ENCODE assay signal across 12 cellular contexts in genomic region chr11:14636119-14636518, GRCh38. TPM values are rescaled to one million over a fixed set of nuclear protein-coding genes. Genes with fewer than 3 reads are reported as not detected.
A peak's percentile ranks its signal among the peaks of the same experiment; 100 is the strongest.
DNase-seq lines count a peak whose midpoint lies in the region; ATAC-seq and TF ChIP-seq lines count a peak whose summit lies in the region.
"Had no signal": no experiment of that assay in that cellular context is flagged by ENCODE, and none has a peak within 500 bp of the region (broad histone marks: within the 10 kb centered on the region; RNA-seq: fewer than 3 reads in every experiment).

No MANE protein-coding gene starts in this region.

- intact Hi-C loops in CD8-positive, alpha-beta T cell (cut with DNase I, micrococcal nuclease) = no loop called here
- intact Hi-C loops in dorsolateral prefrontal cortex (cut with DNase I) = no loop called here

- peak; percentile 16 for ATAC-seq in CD8-positive, alpha-beta T cell
- ATAC-seq in GM21717 (IDR thresholded peaks at IDR 0.05; ENCODE audit: unreplicated experiment) = peak; percentile 64
- no peak for ATAC-seq in HG02588 (IDR thresholded peaks at IDR 0.05; ENCODE audit: unreplicated experiment)
- ATAC-seq in HG03521 (IDR thresholded peaks at IDR 0.05; ENCODE audit: unreplicated experiment) = no peak

- H3K9me3 ChIP-seq in CD8-positive, alpha-beta T cell (ENCODE audit: low read length) = no peaks in the 10 kb centered on the region

- H3K4me3 ChIP-seq in CD8-positive, alpha-beta T cell (ENCODE audit: low read depth, low read length) = no peak overlapping the region
- H3K4me3 ChIP-seq in dorsolateral prefrontal cortex = no peak overlapping the region

- no peak for DNase-seq in CD8-positive, alpha-beta T cell
- DNase-seq in RPMI8226 = peak; percentile 36
- DNase-seq in medulla oblongata (ENCODE audit: extremely low spot score) = peak; percentile 50
- DNase-seq in nucleus accumbens (lab: John Stamatoyannopoulos, UW) = no peak
- DNase-seq in dorsolateral prefrontal cortex = no peak
- DNase-seq: kidney glomerular epithelial cell, NCI-H526, retina, WERI-Rb-1 had no signal

- no peak for TF ChIP-seq CTCF in CD8-positive, alpha-beta T cell (IDR thresholded peaks at IDR 0.05)
- TF ChIP-seq CTCF in dorsolateral prefrontal cortex (IDR thresholded peaks at IDR 0.05 in 54 of 56, conservative IDR thresholded peaks at IDR 0.05 in 2 of 56; ENCODE audit: low read depth in 1 of 56, partially characterized antibody in 56 of 56) = no peak

- H3K4me3 Mint-ChIP-seq in CD8-positive, alpha-beta T cell = peak overlapping the region; percentile 27

- CTCF ChIA-PET in CD8-positive, alpha-beta T cell (lab: Charles Lee) = interaction anchor here (0.8 to 2.7 kb wide), 6 partner anchors 9 to 271 kb away, joined by 3 to 13 read pairs (median 4); partner anchors contain the start of gene PDE3B

- peaks cover 25% of the 10 kb centered on the region for H3K36me3 Mint-ChIP-seq in CD8-positive, alpha-beta T cell

- H3K4me1 Mint-ChIP-seq in CD8-positive, alpha-beta T cell (ENCODE audit: low read depth) = peaks cover 66% of the 10 kb centered on the region

- H3K27ac ChIP-seq in CD8-positive, alpha-beta T cell (ENCODE audit: low read depth, low read length) = no peak overlapping the region
- no peak overlapping the region for H3K27ac ChIP-seq in dorsolateral prefrontal cortex
- H3K27ac ChIP-seq: WERI-Rb-1 had no signal

- peak overlapping the region; percentile 89 for H3K27ac Mint-ChIP-seq in CD8-positive, alpha-beta T cell

- peaks cover 64% of the 10 kb centered on the region for H3K4me1 ChIP-seq in CD8-positive, alpha-beta T cell (ENCODE audit: insufficient read depth, low read length)

- H3K36me3 ChIP-seq in CD8-positive, alpha-beta T cell (ENCODE audit: insufficient read depth, low read length) = no peaks in the 10 kb centered on the region
- H3K36me3 ChIP-seq: WERI-Rb-1 had no signal

- H3K27me3 ChIP-seq in CD8-positive, alpha-beta T cell (ENCODE audit: insufficient read depth, low read length) = no peaks in the 10 kb centered on the region
- peaks cover 0 to 23% (median 0%) of the 10 kb centered on the region in 45 donors for H3K27me3 ChIP-seq in dorsolateral prefrontal cortex

- H3K9me3 Mint-ChIP-seq in CD8-positive, alpha-beta T cell = peaks cover 13% of the 10 kb centered on the region

- no peaks in the 10 kb centered on the region for H3K27me3 Mint-ChIP-seq in CD8-positive, alpha-beta T cell (ENCODE audit: low read depth)

- POLR2A ChIA-PET in CD8-positive, alpha-beta T cell (lab: Charles Lee) = interaction anchor here (1.1 to 2.0 kb wide), 5 partner anchors 9 to 92 kb away, joined by 3 to 12 read pairs (median 5); partner anchors contain the start of gene PDE3B

RNA-seq across cellular contexts. Expression of gene PDE3B, which starts 7.5 kb away (rescaled TPM):
- 100 to 1,000 TPM; 144 to 146 TPM for total RNA-seq in CD8-positive, alpha-beta T cell
- 10 to 100 TPM in 114 of 120 experiments, 1 to 10 TPM in 6; 7.7 to 24.9 (median 14.6) TPM for total RNA-seq in dorsolateral prefrontal cortex

Comparison
In these comparisons a context has a peak if more than half of its experiments do, and no peak if none do; other contexts are left out.
1. ATAC-seq: peak in CD8-positive, alpha-beta T cell (single experiment) and GM21717 (single experiment); none in HG02588 (single experiment) and HG03521 (single experiment).
2. DNase-seq: peak in RPMI8226 (single experiment) and medulla oblongata (single experiment); none in CD8-positive, alpha-beta T cell (0 of 7), nucleus accumbens (0 of 56) and dorsolateral prefrontal cortex (0 of 10).
3. RNA of gene PDE3B, which starts 7.5 kb away (total RNA-seq): 144 to 146 TPM in CD8-positive, alpha-beta T cell; 7.7 to 24.9 TPM in dorsolateral prefrontal cortex; every median in the first group is over 4 times any median in the second.